8 cellular contexts compared by ENCODE assay signal in the genomic region with DNA sequence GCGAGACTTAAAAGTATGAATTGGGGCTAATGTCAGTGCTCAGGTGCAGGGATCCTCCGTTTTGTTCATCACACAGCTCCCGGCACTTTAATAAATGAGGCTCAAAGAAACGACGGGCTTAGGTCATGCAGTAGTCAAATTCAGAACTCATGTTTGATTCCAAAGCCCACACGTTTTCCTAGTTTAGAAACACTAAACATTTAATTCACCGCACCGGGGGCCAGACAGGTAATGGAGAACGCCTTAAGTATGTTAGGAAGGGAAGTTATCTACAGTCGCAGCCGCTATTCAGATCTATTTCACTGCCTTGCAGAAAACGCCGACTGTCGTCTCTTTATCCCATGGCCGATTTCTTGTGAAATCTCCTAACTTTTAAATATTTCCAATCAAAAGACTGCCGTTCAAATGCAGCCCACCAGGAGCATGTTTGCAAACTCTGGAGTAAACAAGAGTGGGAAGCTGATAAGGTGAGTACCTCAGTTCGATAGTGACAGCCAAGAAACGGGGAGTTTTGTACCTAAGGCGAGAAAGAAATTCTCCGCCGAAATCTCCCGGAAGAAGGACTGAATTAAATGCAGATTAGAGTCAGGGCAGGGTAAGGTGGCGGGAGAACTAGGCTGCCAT. TPM values are rescaled to one million over a fixed set of nuclear protein-coding genes. Genes with fewer than 3 reads are reported as not detected.
DNase-seq lines count a peak whose midpoint lies in the region; ATAC-seq, FAIRE-seq and TF ChIP-seq lines count a peak whose summit lies in the region.

No MANE protein-coding gene starts in this region.

- H3K36me3 ChIP-seq in CD4-positive, CD25-positive, alpha-beta regulatory T cell (ENCODE audit: control insufficient read depth, insufficient read depth, low read length) = no peaks in the 10 kb centered on the region
- H3K36me3 ChIP-seq in ectodermal cell (ENCODE audit: control insufficient read depth, insufficient read depth, low read length) (no peaks in the 10 kb centered on the region), neural cell (ENCODE audit: insufficient read depth, low read length) (no peaks in the 10 kb centered on the region)

- no peaks in the 10 kb centered on the region for H4K20me1 ChIP-seq in neural cell (ENCODE audit: insufficient read depth)

- TF ChIP-seq RAD21 in neural cell (conservative IDR thresholded peaks at IDR 0.05) = no peak

- H3K9ac ChIP-seq in neural cell (ENCODE audit: low read length) = peak overlapping the region; percentile 80

- WGBS in ectodermal cell, 2 experiments = 42 to 49% methylated on average over 23 of the region's 23 CpGs

- no peaks in the 10 kb centered on the region for H3F3A ChIP-seq in neural cell (ENCODE audit: insufficient read depth, low read length, poor library complexity, severe bottlenecking)

- H3K27ac ChIP-seq in CD4-positive, CD25-positive, alpha-beta regulatory T cell (ENCODE audit: insufficient read depth, low read length, poor library complexity, severe bottlenecking) = peak overlapping the region; percentile 84
- H3K27ac ChIP-seq in ectodermal cell (ENCODE audit: insufficient read depth, low read depth, low read length, poor library complexity, severe bottlenecking) (peak overlapping the region; percentile 84), neural cell (ENCODE audit: low read length) (peak overlapping the region; percentile 87)

- peaks cover 10 to 23% (median 13%) of the 10 kb centered on the region in 4 donors for H3K4me1 Mint-ChIP-seq in CD4-positive, CD25-positive, alpha-beta regulatory T cell

- FAIRE-seq in HTR-8/SVneo (lab: Jason Lieb, UNC) = no peak

- no peaks in the 10 kb centered on the region for H3K9me2 ChIP-seq in neural cell (ENCODE audit: insufficient read depth, low read length)

- TF ChIP-seq CTCF in NB4 (IDR thresholded peaks at IDR 0.05; ENCODE audit: low read depth, low read length) = no peak
- TF ChIP-seq CTCF in neural cell (IDR thresholded peaks at IDR 0.05; ENCODE audit: poor library complexity, severe bottlenecking) = no peak

- no peaks in the 10 kb centered on the region for H3K36me3 Mint-ChIP-seq in CD4-positive, CD25-positive, alpha-beta regulatory T cell

- no peak for DNase-seq in CD4-positive, CD25-positive, alpha-beta regulatory T cell
- DNase-seq in NB4 (ENCODE audit: low read depth) (peak; percentile 8), HTR-8/SVneo (ENCODE audit: insufficient read length, low spot score) (no peak), amygdala (lab: John Stamatoyannopoulos, UW) (no peak), NCI-H2227 (lab: John Stamatoyannopoulos, UW; ENCODE audit: unreplicated experiment) (no peak)

- peak overlapping the region; percentile 96 to 98 (median 98) for H3K4me3 Mint-ChIP-seq in CD4-positive, CD25-positive, alpha-beta regulatory T cell

- peak overlapping the region; percentile 94 to 98 (median 95) for H3K27ac Mint-ChIP-seq in CD4-positive, CD25-positive, alpha-beta regulatory T cell

- no peak for TF ChIP-seq POLR2A in NB4 (IDR thresholded peaks at IDR 0.05; ENCODE audit: extremely low read depth, insufficient read length)

- H2AFZ ChIP-seq in neural cell (ENCODE audit: low read depth, low read length) = peak overlapping the region; percentile 96

- ATAC-seq in CD4-positive, CD25-positive, alpha-beta regulatory T cell (ENCODE audit: low read depth in 2 of 2) = no peak
- ATAC-seq in HG02884 (IDR thresholded peaks at IDR 0.05; ENCODE audit: unreplicated experiment) = no peak

- H3K79me2 ChIP-seq in neural cell (replicated peaks; ENCODE audit: insufficient read depth, low read length) = peaks cover 23% of the 10 kb centered on the region

- no peaks in the 10 kb centered on the region for H3K9me3 ChIP-seq in CD4-positive, CD25-positive, alpha-beta regulatory T cell (ENCODE audit: control insufficient read depth in 2 of 2, low read length in 2 of 2)
- H3K9me3 ChIP-seq in ectodermal cell (ENCODE audit: control insufficient read depth, low read length) (no peaks in the 10 kb centered on the region), neural cell (ENCODE audit: low read length) (no peaks in the 10 kb centered on the region)

- no peaks in the 10 kb centered on the region for H3K27me3 Mint-ChIP-seq in CD4-positive, CD25-positive, alpha-beta regulatory T cell

- peak overlapping the region; percentile 34 for H3K4me2 ChIP-seq in neural cell (ENCODE audit: low read length)

- peaks cover 18% of the 10 kb centered on the region for H3K4me1 ChIP-seq in CD4-positive, CD25-positive, alpha-beta regulatory T cell (ENCODE audit: control insufficient read depth, insufficient read depth, low read length, poor library complexity, severe bottlenecking)
- no peaks in the 10 kb centered on the region for H3K4me1 ChIP-seq in ectodermal cell (ENCODE audit: control insufficient read depth, insufficient read depth, low read length)

- H3K4me3 ChIP-seq in CD4-positive, CD25-positive, alpha-beta regulatory T cell (ENCODE audit: low read depth, low read length) = peak overlapping the region; percentile 97
- H3K4me3 ChIP-seq in NB4 (ENCODE audit: low read depth, low read length) = peak overlapping the region; percentile 99
- peak overlapping the region; percentile 68 for H3K4me3 ChIP-seq in ectodermal cell (ENCODE audit: insufficient read depth, low read depth, low read length)
- H3K4me3 ChIP-seq in neural cell (ENCODE audit: low read length) = peak overlapping the region; percentile 81

- no peaks in the 10 kb centered on the region for H3K27me3 ChIP-seq in CD4-positive, CD25-positive, alpha-beta regulatory T cell (ENCODE audit: control insufficient read depth, insufficient read depth, low read length)
- no peaks in the 10 kb centered on the region for H3K27me3 ChIP-seq in ectodermal cell (ENCODE audit: control insufficient read depth, insufficient read depth, low read length, poor library complexity, severe bottlenecking)
- H3K27me3 ChIP-seq in neural cell (ENCODE audit: insufficient read depth, low read depth, low read length) = no peaks in the 10 kb centered on the region

- H3K9me3 Mint-ChIP-seq in CD4-positive, CD25-positive, alpha-beta regulatory T cell = no peaks in the 10 kb centered on the region

- TF ChIP-seq EP300 in neural cell (conservative IDR thresholded peaks at IDR 0.05; ENCODE audit: poor library complexity, severe bottlenecking) = no peak

TF ChIP-seq in neural cell, 6 proteins besides CTCF, POLR2A, EP300 and RAD21:
- TF ChIP-seq POLR2AphosphoS5 (IDR thresholded peaks at IDR 0.05) = no peak
- no peak for TF ChIP-seq MXI1 (conservative IDR thresholded peaks at IDR 0.05; ENCODE audit: poor library complexity, severe bottlenecking)
- no peak for TF ChIP-seq EZH2 (IDR thresholded peaks at IDR 0.05; ENCODE audit: borderline replicate concordance, insufficient read depth, low read length, poor library complexity, severe bottlenecking)
- TF ChIP-seq TAF1 (IDR thresholded peaks at IDR 0.05; ENCODE audit: low read depth) = no peak
- no peak for TF ChIP-seq SMC3 (conservative IDR thresholded peaks at IDR 0.05; ENCODE audit: poor library complexity)
- TF ChIP-seq, protein P1, sequence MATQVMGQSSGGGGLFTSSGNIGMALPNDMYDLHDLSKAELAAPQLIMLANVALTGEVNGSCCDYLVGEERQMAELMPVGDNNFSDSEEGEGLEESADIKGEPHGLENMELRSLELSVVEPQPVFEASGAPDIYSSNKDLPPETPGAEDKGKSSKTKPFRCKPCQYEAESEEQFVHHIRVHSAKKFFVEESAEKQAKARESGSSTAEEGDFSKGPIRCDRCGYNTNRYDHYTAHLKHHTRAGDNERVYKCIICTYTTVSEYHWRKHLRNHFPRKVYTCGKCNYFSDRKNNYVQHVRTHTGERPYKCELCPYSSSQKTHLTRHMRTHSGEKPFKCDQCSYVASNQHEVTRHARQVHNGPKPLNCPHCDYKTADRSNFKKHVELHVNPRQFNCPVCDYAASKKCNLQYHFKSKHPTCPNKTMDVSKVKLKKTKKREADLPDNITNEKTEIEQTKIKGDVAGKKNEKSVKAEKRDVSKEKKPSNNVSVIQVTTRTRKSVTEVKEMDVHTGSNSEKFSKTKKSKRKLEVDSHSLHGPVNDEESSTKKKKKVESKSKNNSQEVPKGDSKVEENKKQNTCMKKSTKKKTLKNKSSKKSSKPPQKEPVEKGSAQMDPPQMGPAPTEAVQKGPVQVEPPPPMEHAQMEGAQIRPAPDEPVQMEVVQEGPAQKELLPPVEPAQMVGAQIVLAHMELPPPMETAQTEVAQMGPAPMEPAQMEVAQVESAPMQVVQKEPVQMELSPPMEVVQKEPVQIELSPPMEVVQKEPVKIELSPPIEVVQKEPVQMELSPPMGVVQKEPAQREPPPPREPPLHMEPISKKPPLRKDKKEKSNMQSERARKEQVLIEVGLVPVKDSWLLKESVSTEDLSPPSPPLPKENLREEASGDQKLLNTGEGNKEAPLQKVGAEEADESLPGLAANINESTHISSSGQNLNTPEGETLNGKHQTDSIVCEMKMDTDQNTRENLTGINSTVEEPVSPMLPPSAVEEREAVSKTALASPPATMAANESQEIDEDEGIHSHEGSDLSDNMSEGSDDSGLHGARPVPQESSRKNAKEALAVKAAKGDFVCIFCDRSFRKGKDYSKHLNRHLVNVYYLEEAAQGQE (IDR thresholded peaks at IDR 0.05; ENCODE audit: borderline replicate concordance) = no peak

RNA-seq across cellular contexts. Expression of a gene that starts 0.6 kb away (rescaled TPM):
- not detected for total RNA-seq in CD4-positive, CD25-positive, alpha-beta regulatory T cell
- under 1 TPM in 1 of 4 donors, not detected in 3; 0.16 TPM for polyA plus RNA-seq in CD4-positive, CD25-positive, alpha-beta regulatory T cell
- not detected for polyA plus RNA-seq in ectodermal cell (2013, experiment 1 of 4)
- not detected for polyA plus RNA-seq in ectodermal cell (2013, experiment 2 of 4)
- not detected for polyA plus RNA-seq in ectodermal cell (2013, experiment 3 of 4)
- not detected for polyA plus RNA-seq in ectodermal cell (2013, experiment 4 of 4)
- not detected in 2 replicates for polyA plus RNA-seq in neural cell
- polyA minus RNA-seq in neural cell = not detected in 2 replicates

RNA-seq across cellular contexts. Expression of a gene that starts 0.6 kb away (rescaled TPM):
- total RNA-seq in CD4-positive, CD25-positive, alpha-beta regulatory T cell = 16.1 TPM
- 10 to 100 TPM in 3 of 4 donors, 1 to 10 TPM in 1; 6.3 to 12.9 (median 11.9) TPM for polyA plus RNA-seq in CD4-positive, CD25-positive, alpha-beta regulatory T cell
- polyA plus RNA-seq in ectodermal cell (2013, experiment 1 of 4) = 40.2 TPM
- 50.9 TPM for polyA plus RNA-seq in ectodermal cell (2013, experiment 2 of 4)
- 37.5 TPM for polyA plus RNA-seq in ectodermal cell (2013, experiment 3 of 4)
- polyA plus RNA-seq in ectodermal cell (2013, experiment 4 of 4) = 38.3 TPM
- polyA plus RNA-seq in neural cell = 66.5 and 88.2 TPM in 2 replicates
- 47.7 and 64.5 TPM in 2 replicates for polyA minus RNA-seq in neural cell

RNA-seq across cellular contexts. Expression of a gene that starts 30.9 kb away (rescaled TPM):
- total RNA-seq in CD4-positive, CD25-positive, alpha-beta regulatory T cell = not detected
- not detected for polyA plus RNA-seq in CD4-positive, CD25-positive, alpha-beta regulatory T cell
- not detected for polyA plus RNA-seq in ectodermal cell (2013, experiment 1 of 4)
- polyA plus RNA-seq in ectodermal cell (2013, experiment 2 of 4) = not detected
- polyA plus RNA-seq in ectodermal cell (2013, experiment 3 of 4) = not detected
- not detected for polyA plus RNA-seq in ectodermal cell (2013, experiment 4 of 4)
- polyA plus RNA-seq in neural cell = not detected in 2 replicates
- polyA minus RNA-seq in neural cell = 0.58 TPM in 1 of 2 replicates, not detected in the other
